15 cellular contexts compared by ENCODE assay signal in the genomic region with DNA sequence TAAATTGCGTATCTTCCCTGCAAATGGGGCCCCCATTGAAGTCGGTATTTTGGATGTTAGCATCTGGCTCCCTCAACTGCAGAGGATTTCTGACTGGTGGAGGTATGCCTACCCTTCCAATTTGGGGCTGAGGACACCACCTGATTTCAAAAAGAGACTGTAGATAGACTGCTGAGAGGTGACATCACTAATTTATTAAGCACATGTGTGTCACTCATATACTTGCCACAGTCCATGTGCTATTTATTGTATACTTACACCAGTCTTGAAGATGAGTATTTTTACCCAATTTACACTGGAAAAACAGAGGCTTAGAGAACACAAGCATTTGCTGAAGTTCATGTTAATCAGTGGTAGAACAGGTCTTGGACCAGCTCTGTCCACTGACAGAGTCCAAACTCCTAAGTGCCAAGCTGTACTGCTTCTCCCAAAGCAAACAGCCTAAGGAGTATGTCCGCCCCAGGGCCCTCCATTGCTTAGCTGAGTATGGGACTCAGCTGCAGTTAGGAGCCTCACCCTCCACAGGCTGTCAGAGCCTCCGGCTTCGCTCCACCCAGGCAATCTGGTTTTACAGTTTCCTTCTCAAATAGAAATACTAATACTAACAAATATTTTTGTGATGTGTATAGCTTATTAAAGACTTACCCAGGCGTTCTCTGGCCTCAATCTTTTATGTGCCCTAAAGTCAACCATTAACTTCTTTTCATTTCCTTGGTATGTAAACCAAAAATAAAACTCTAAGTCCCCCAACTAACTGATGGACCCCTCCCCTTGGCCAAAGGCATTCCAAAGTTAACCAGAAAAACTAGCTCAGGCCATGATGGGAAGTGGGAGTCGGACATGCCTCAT. TPM values are rescaled to one million over a fixed set of nuclear protein-coding genes. Genes with fewer than 3 reads are reported as not detected.
DNase-seq lines count a peak whose midpoint lies in the region; ATAC-seq, FAIRE-seq and TF ChIP-seq lines count a peak whose summit lies in the region.
"Had no signal": no experiment of that assay in that cellular context is flagged by ENCODE, and none has a peak within 500 bp of the region (broad histone marks: within the 10 kb centered on the region; RNA-seq: fewer than 3 reads in every experiment).

No MANE protein-coding gene starts in this region.

- peaks cover 0 to 2% of the 10 kb centered on the region in 2 donors for H3K36me3 ChIP-seq in mucosa of rectum (ENCODE audit: control insufficient read depth in 2 of 2, insufficient read depth in 2 of 2, low read length in 2 of 2)
- H3K36me3 ChIP-seq: tibial artery had no signal

- POLR2A ChIA-PET in A549 (lab: Yijun Ruan, JAX) = no interaction called here

- no peaks in the 10 kb centered on the region for H3K9me3 Mint-ChIP-seq in activated T-cell treated with anti-CD3 and anti-CD28 coated beads, Interleukin-2, amount 50 U/mL, for 4 hours
- H3K9me3 Mint-ChIP-seq: T-helper 2 cell treated with Interferon-gamma antibody and Interleukin-4, amounts not matched to agents 5 μg/mL and 100 μg/mL, for 36 hours had no signal

- H3K4me1 ChIP-seq in A549 (peaks cover 32% of the 10 kb centered on the region), mucosa of rectum (ENCODE audit: control insufficient read depth in 2 of 2, insufficient read depth in 2 of 2, low read length in 2 of 2) (peaks cover 17 to 28% of the 10 kb centered on the region in 2 donors)

- H3K4me2 ChIP-seq in A549 = 0 out of 3 replicates have a peak overlapping the region, but pooled peaks have one; percentile 13

- no peaks in the 10 kb centered on the region for H3K9me3 ChIP-seq in A549
- H3K9me3 ChIP-seq in mucosa of rectum (ENCODE audit: control insufficient read depth in 2 of 2, low read length in 2 of 2) = no peaks in the 10 kb centered on the region
- H3K9me3 ChIP-seq: body of pancreas, tibial artery had no signal

- DNase-seq in A549 (ENCODE audit: low read depth in 1 of 2, low spot score in 1 of 2) (no peak), LHCN-M2 (ENCODE audit: low read depth) (peak; percentile 42), fibroblast of villous mesenchyme (ENCODE audit: low read depth) (peak; percentile 82), H54 (ENCODE audit: insufficient read length, low spot score) (no peak), SKM-1 (lab: John Stamatoyannopoulos, UW; ENCODE audit: unreplicated experiment) (no peak)
- DNase-seq in activated T-cell treated with anti-CD3 and anti-CD28 coated beads, Interleukin-2, amount 50 U/mL, for 4 hours = no peak
- DNase-seq: activated CD4-positive, alpha-beta T cell treated with anti-CD3 and anti-CD28 coated beads, Interleukin-2, amount 50 U/mL, for 4 hours; body of pancreas; effector CD4-positive, alpha-beta T cell; NCI-H1105; NCI-H345; tibial artery had no signal

- TF ChIP-seq CTCF in A549 (IDR thresholded peaks at IDR 0.05) (no peak), fibroblast of villous mesenchyme (IDR thresholded peaks at IDR 0.05; ENCODE audit: insufficient read depth, low read depth, low read length) (no peak)

- no peak overlapping the region for H3K4me3 Mint-ChIP-seq in activated T-cell treated with anti-CD3 and anti-CD28 coated beads, Interleukin-2, amount 50 U/mL, for 4 hours
- H3K4me3 Mint-ChIP-seq: T-helper 2 cell treated with Interferon-gamma antibody and Interleukin-4, amounts not matched to agents 5 μg/mL and 100 μg/mL, for 36 hours had no signal

- no peaks in the 10 kb centered on the region for H3K27me3 ChIP-seq in mucosa of rectum (ENCODE audit: control insufficient read depth in 2 of 2, insufficient read depth in 2 of 2, low read length in 2 of 2)
- H3K27me3 ChIP-seq: body of pancreas, tibial artery had no signal

- no peaks in the 10 kb centered on the region for H3K4me1 Mint-ChIP-seq in activated T-cell treated with anti-CD3 and anti-CD28 coated beads, Interleukin-2, amount 50 U/mL, for 4 hours (ENCODE audit: low read depth)

- peak in 1 of 2 experiments; percentile 45; a peak in 2 of 6 replicates for ATAC-seq in A549
- ATAC-seq in GM19455 (IDR thresholded peaks at IDR 0.05; ENCODE audit: unreplicated experiment) = no peak
- no peak for ATAC-seq in activated T-cell treated with anti-CD3 and anti-CD28 coated beads, Interleukin-2, amount 50 U/mL, for 4 hours
- ATAC-seq: body of pancreas had no signal

- 63% methylated on average over 7 of the region's 7 CpGs for WGBS in A549 (ENCODE audit: missing lambda C conversion rate)

- no peak overlapping the region for H3K9ac ChIP-seq in mucosa of rectum (ENCODE audit: low read depth in 1 of 2, low read length in 2 of 2)

- H3K4me3 ChIP-seq in A549 = no peak overlapping the region
- no peak overlapping the region for H3K4me3 ChIP-seq in fibroblast of villous mesenchyme (ENCODE audit: low read depth, low read length)
- H3K4me3 ChIP-seq in mucosa of rectum (ENCODE audit: low read length in 2 of 2) = no peak overlapping the region
- H3K4me3 ChIP-seq: body of pancreas, tibial artery had no signal

- no peak for FAIRE-seq in A549 (lab: Jason Lieb, UNC)
- FAIRE-seq in H54 (lab: Jason Lieb, UNC) = no peak

- peaks cover 12% of the 10 kb centered on the region for H3K27me3 Mint-ChIP-seq in activated T-cell treated with anti-CD3 and anti-CD28 coated beads, Interleukin-2, amount 50 U/mL, for 4 hours (ENCODE audit: low read depth)

- TF ChIP-seq RAD21 in A549 (conservative IDR thresholded peaks at IDR 0.05 in 1 of 2, IDR thresholded peaks at IDR 0.05 in 1 of 2) = no peak

- H3K27ac ChIP-seq in A549 (no peak overlapping the region), mucosa of rectum (ENCODE audit: low read depth in 2 of 2, low read length in 2 of 2) (peak overlapping the region; percentile 63 to 66)
- H3K27ac ChIP-seq: body of pancreas, tibial artery had no signal

- H3K36me3 Mint-ChIP-seq in activated T-cell treated with anti-CD3 and anti-CD28 coated beads, Interleukin-2, amount 50 U/mL, for 4 hours (ENCODE audit: insufficient read depth) = no peaks in the 10 kb centered on the region

- CTCF ChIA-PET in A549 (lab: Yijun Ruan, JAX) = interaction anchor here (0.8 to 8.7 kb wide), 5 partner anchors 9 to 241 kb away, joined by 3 to 59 read pairs (median 6); a partner anchor contains a TSS

- TF ChIP-seq POLR2A in A549 (IDR thresholded peaks at IDR 0.05; ENCODE audit: low read length) = no peak
- TF ChIP-seq POLR2A in H54 (IDR thresholded peaks at IDR 0.05; ENCODE audit: low read depth, low read length) = no peak

- no peak for TF ChIP-seq EP300 in A549 (IDR thresholded peaks at IDR 0.05)

TF ChIP-seq in A549, 52 proteins besides CTCF, POLR2A, EP300 and RAD21:
- TF ChIP-seq, protein P1, sequence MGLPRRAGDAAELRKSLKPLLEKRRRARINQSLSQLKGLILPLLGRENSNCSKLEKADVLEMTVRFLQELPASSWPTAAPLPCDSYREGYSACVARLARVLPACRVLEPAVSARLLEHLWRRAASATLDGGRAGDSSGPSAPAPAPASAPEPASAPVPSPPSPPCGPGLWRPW (IDR thresholded peaks at IDR 0.05) = no peak
- TF ChIP-seq, protein P2, sequence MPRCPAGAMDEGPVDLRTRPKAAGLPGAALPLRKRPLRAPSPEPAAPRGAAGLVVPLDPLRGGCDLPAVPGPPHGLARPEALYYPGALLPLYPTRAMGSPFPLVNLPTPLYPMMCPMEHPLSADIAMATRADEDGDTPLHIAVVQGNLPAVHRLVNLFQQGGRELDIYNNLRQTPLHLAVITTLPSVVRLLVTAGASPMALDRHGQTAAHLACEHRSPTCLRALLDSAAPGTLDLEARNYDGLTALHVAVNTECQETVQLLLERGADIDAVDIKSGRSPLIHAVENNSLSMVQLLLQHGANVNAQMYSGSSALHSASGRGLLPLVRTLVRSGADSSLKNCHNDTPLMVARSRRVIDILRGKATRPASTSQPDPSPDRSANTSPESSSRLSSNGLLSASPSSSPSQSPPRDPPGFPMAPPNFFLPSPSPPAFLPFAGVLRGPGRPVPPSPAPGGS (IDR thresholded peaks at IDR 0.05) = no peak

RNA-seq across cellular contexts. Expression of a gene that starts 17.5 kb away (rescaled TPM):
- polyA plus RNA-seq in A549 (2011; rRNA removed) = 34.7 and 36.3 TPM in 2 replicates
- 14.1 and 15.0 TPM in 2 replicates for polyA plus RNA-seq in A549 (2012; cell fraction: cytosol; rRNA removed)
- 13.0 and 15.5 TPM in 2 replicates for polyA plus RNA-seq in A549 (2012; cell fraction: nucleus; rRNA removed)
- 22.4 to 23.3 TPM (median 22.7 TPM) in 3 replicates for polyA plus RNA-seq in A549 (2017; fragmentation: RNase III; extraction: RNeasy Plus Mini Kit Qiagen cat#74134 plus additional on column Dnase treatment)
- 102 and 124 TPM in 2 replicates for polyA minus RNA-seq in A549 (2011; rRNA and poly(A)+ RNA removed)
- 71.6 and 73.6 TPM in 2 replicates for total RNA-seq in LHCN-M2 (2014; rRNA removed)
- polyA plus RNA-seq in LHCN-M2 (2012) = 24.6 TPM
- total RNA-seq in fibroblast of villous mesenchyme = 57.7 and 102 TPM in 2 replicates
- total RNA-seq in activated T-cell treated with anti-CD3 and anti-CD28 coated beads, Interleukin-2, amount 50 U/mL, for 4 hours = under 1 TPM in 2 of 3 donors, not detected in 1; 0.08 to 0.24 TPM

Comparison
In these comparisons a context has a peak if more than half of its experiments do, and no peak if none do; other contexts are left out.
1. DNase-seq: peak in LHCN-M2 (single experiment) and fibroblast of villous mesenchyme (single experiment); none in A549 (0 of 2), H54 (single experiment), SKM-1 (single experiment) and activated T-cell treated with anti-CD3 and anti-CD28 coated beads, Interleukin-2, amount 50 U/mL, for 4 hours (single experiment).
2. H3K27ac ChIP-seq: peak in mucosa of rectum (2 of 2); none in A549 (0 of 2).
3. RNA of a gene that starts 17.5 kb away (total RNA-seq): 57.7 to 102 TPM in fibroblast of villous mesenchyme and 71.6 to 73.6 TPM in LHCN-M2; 0.08 to 0.24 TPM in activated T-cell treated with anti-CD3 and anti-CD28 coated beads, Interleukin-2, amount 50 U/mL, for 4 hours; every median in the first group is over 10 times any median in the second.